ENCODE assay signal across 19 cellular contexts in the genomic region with DNA sequence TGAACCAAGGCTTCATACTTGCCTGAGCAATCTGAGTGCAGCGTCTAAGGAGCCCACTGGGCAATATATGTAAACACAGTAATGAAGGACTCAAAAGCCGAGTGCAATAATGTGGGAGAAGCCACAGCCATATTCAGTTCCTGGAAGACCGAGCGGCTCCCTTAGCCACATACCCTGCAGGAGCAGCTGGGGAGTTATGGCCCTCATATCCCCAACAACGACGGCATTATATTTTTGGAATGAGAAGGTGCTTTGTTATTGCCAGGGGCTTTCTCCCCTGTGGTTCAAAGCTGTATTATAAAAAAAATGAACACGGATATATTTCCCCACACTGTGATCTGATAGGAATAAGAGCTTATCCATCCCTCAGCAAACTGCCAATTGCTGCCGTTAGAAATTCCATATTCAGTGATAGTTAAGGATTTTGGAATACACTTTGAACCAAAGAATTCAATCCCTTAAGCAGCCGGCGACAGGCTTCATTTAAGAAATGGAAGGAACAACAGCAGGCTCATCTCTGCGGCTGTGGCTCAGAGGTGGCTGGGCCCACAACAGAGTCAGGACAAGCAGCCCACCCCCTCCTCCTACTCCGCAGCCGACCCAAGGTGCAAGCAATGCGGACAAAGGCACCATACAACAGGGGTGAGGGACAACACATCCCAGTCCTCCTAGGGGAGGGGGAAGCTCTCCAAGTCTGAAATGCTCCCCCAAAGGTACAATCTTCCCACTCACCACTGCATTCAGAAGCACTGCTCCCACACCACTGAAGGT.
A peak's percentile ranks its signal among the peaks of the same experiment; 100 is the strongest.
DNase-seq lines count a peak whose midpoint lies in the region; ATAC-seq, FAIRE-seq and TF ChIP-seq lines count a peak whose summit lies in the region.
"Had no signal": no experiment of that assay in that cellular context is flagged by ENCODE, and none has a peak within 500 bp of the region (broad histone marks: within the 10 kb centered on the region; RNA-seq: fewer than 3 reads in every experiment).

No MANE protein-coding gene starts in this region.

- peaks cover 36% of the 10 kb centered on the region for H3K36me3 ChIP-seq in Panc1 (ENCODE audit: control insufficient read depth, insufficient read depth, low read length)
- peaks cover 6 to 15% of the 10 kb centered on the region in 2 donors for H3K36me3 ChIP-seq in kidney (ENCODE audit: control insufficient read depth in 1 of 2, insufficient read depth in 2 of 2, low read length in 2 of 2)
- peaks cover 15% of the 10 kb centered on the region for H3K36me3 ChIP-seq in HAP-1 (replicated peaks)
- H3K36me3 ChIP-seq: ascending aorta had no signal

- POLR2A ChIA-PET in Panc1 (lab: Charles Lee): no interaction called here

- H3K27me3 ChIP-seq in Panc1 (ENCODE audit: control insufficient read depth, insufficient read depth, low read length): no peaks in the 10 kb centered on the region
- H3K27me3 ChIP-seq in HAP-1 (ENCODE audit: low read depth): no peaks in the 10 kb centered on the region
- H3K27me3 ChIP-seq: ascending aorta had no signal

- intact Hi-C loops in Panc1 (cut with micrococcal nuclease; ENCODE audit: unreplicated experiment): no loop called here
- intact Hi-C loops in kidney (cut with DNase I): no loop called here
- intact Hi-C loops in posterior vena cava (cut with DNase I): no loop called here

- TF ChIP-seq CTCF in Panc1 (IDR thresholded peaks at IDR 0.05) (no peak), kidney (IDR thresholded peaks at IDR 0.05; ENCODE audit: borderline replicate concordance, extremely low read depth, insufficient read depth) (no peak)

- CTCF ChIA-PET in Panc1 (lab: Charles Lee): no interaction called here

- in situ Hi-C loops in Panc1 (cut with HindIII; ENCODE audit: low pct_unique_long_range_greater_than_20kb, low sequenced_read_pairs) (no loop called here), HAP-1 (cut with MboI; ENCODE audit: low sequenced_read_pairs) (no loop called here)

- H3K27ac ChIP-seq in Panc1 (ENCODE audit: low read length) (peak overlapping the region; percentile 91), kidney (ENCODE audit: low read depth in 2 of 2, low read length in 2 of 2) (peak overlapping the region in 1 of 2 donors; percentile 11)
- H3K27ac ChIP-seq: SK-N-MC had no signal

- no peaks in the 10 kb centered on the region for H3K9me3 ChIP-seq in Panc1 (ENCODE audit: control insufficient read depth, insufficient read depth, low read depth, low read length)
- no peaks in the 10 kb centered on the region for H3K9me3 ChIP-seq in kidney (ENCODE audit: control insufficient read depth in 1 of 2, low read length in 2 of 2)
- H3K9me3 ChIP-seq in HAP-1: no peaks in the 10 kb centered on the region
- H3K9me3 ChIP-seq: ascending aorta had no signal

- no peak overlapping the region for H3K4me3 ChIP-seq in Panc1 (ENCODE audit: low read depth in 2 of 2, low read length in 2 of 2)
- no peak overlapping the region for H3K4me3 ChIP-seq in kidney (ENCODE audit: low read length in 2 of 2)
- no peak overlapping the region for H3K4me3 ChIP-seq in HAP-1
- H3K4me3 ChIP-seq: ascending aorta, SK-N-MC had no signal

- TSS peak; percentile 3 for BruUV-seq in Panc1 (replicated peaks; lab: Mats Ljungman, UMichigan)

- no peak for FAIRE-seq in kidney (lab: Jason Lieb, UNC)

- ATAC-seq in Panc1: no peak
- no peak for ATAC-seq in HG02840 (IDR thresholded peaks at IDR 0.05; ENCODE audit: low FRiP score, unreplicated experiment)
- ATAC-seq: activated T-cell treated with anti-CD3 and anti-CD28 coated beads, Interleukin-2, amount 50 U/mL, for 4 hours; left lobe of liver; stimulated activated naive B cell treated with anti-CD40 and anti-IgM and Interleukin-4, amounts not matched to agents 10 μg/mL and 1 μg/mL and 100 μg/mL, for 72 hours had no signal

- H3K9ac ChIP-seq in kidney (ENCODE audit: low read length in 2 of 2): no peak overlapping the region

- H3K4me1 ChIP-seq in Panc1 (ENCODE audit: control insufficient read depth, insufficient read depth, low read length) (peaks cover 100% of the 10 kb centered on the region), kidney (ENCODE audit: control insufficient read depth in 1 of 2, insufficient read depth in 1 of 2, low read depth in 1 of 2, low read length in 2 of 2) (peaks cover 40 to 55% of the 10 kb centered on the region in 2 donors), HAP-1 (no peaks in the 10 kb centered on the region)

- DNase-seq in Panc1 (ENCODE audit: low read depth, low spot score) (no peak), kidney (peak; percentile 32), posterior vena cava (ENCODE audit: low spot score) (peak; percentile 28), HAP-1 (ENCODE audit: low spot score in 2 of 2) (no peak), COR-L47 (lab: John Stamatoyannopoulos, UW) (no peak)
- no peak for DNase-seq in activated naive CD4-positive, alpha-beta T cell treated with anti-CD3 and anti-CD28 coated beads, Interleukin-2, amount 50 U/mL, for 16 hours
- DNase-seq: activated B cell treated with CpG ODN at 0.5 μM for 24 hours; activated CD4-positive, alpha-beta T cell treated with anti-CD3 and anti-CD28 coated beads, Interleukin-2, amount 50 U/mL, for 1 hour; activated gamma-delta T cell; activated T-cell treated with anti-CD3 and anti-CD28 coated beads, Interleukin-2, amount 50 U/mL, for 4 hours; caudate nucleus; glutamatergic neuron; NCI-H1694 treated with DMSO at 0.1 percent for 48 hours; nucleus accumbens; stimulated activated naive B cell treated with anti-CD40 and anti-IgM and Interleukin-4, amounts not matched to agents 10 μg/mL and 1 μg/mL and 100 μg/mL, for 72 hours had no signal

Comparison
In these comparisons a context has a peak if more than half of its experiments do, and no peak if none do; other contexts are left out.
1. DNase-seq: peak in kidney (single experiment) and posterior vena cava (single experiment); none in Panc1 (single experiment), HAP-1 (0 of 2), COR-L47 (single experiment) and activated naive CD4-positive, alpha-beta T cell treated with anti-CD3 and anti-CD28 coated beads, Interleukin-2, amount 50 U/mL, for 16 hours (single experiment).